ENCODE assay signal across 1 cellular context in genomic region chr1:92933459-92933858, GRCh38.
TF ChIP-seq lines count a peak whose summit lies in the region.

No MANE protein-coding gene starts in this region.

TF ChIP-seq in GM23338, 12 proteins besides CTCF, POLR2A, EP300 and RAD21:
- TF ChIP-seq ZNF462 (CRISPR knock-in tag; IDR thresholded peaks at IDR 0.05) (no peak), CREB1 (CRISPR knock-in tag; IDR thresholded peaks at IDR 0.05; ENCODE audit: low read depth) (no peak), ETS1 (IDR thresholded peaks at IDR 0.05) (no peak), NANOG (IDR thresholded peaks at IDR 0.05; ENCODE audit: borderline replicate concordance) (no peak), POLR2AphosphoS5 (IDR thresholded peaks at IDR 0.05; ENCODE audit: low read depth) (no peak), STAT1 (IDR thresholded peaks at IDR 0.05; ENCODE audit: unreplicated experiment) (no peak), EZH2 (IDR thresholded peaks at IDR 0.05; ENCODE audit: low read depth, unreplicated experiment) (no peak), EZH2phosphoT487 (IDR thresholded peaks at IDR 0.05; ENCODE audit: unreplicated experiment) (no peak), ZNF114 (CRISPR knock-in tag; IDR thresholded peaks at IDR 0.05) (no peak), ZNF331 (CRISPR knock-in tag; IDR thresholded peaks at IDR 0.05; ENCODE audit: low read depth) (no peak), JUNB (IDR thresholded peaks at IDR 0.05; ENCODE audit: unreplicated experiment) (no peak), REST (IDR thresholded peaks at IDR 0.05; ENCODE audit: unreplicated experiment) (no peak)
TF ChIP-seq in GM23338: peak in this region for 0.
